ENCODE assay signal across 1 cellular context in the genomic region with DNA sequence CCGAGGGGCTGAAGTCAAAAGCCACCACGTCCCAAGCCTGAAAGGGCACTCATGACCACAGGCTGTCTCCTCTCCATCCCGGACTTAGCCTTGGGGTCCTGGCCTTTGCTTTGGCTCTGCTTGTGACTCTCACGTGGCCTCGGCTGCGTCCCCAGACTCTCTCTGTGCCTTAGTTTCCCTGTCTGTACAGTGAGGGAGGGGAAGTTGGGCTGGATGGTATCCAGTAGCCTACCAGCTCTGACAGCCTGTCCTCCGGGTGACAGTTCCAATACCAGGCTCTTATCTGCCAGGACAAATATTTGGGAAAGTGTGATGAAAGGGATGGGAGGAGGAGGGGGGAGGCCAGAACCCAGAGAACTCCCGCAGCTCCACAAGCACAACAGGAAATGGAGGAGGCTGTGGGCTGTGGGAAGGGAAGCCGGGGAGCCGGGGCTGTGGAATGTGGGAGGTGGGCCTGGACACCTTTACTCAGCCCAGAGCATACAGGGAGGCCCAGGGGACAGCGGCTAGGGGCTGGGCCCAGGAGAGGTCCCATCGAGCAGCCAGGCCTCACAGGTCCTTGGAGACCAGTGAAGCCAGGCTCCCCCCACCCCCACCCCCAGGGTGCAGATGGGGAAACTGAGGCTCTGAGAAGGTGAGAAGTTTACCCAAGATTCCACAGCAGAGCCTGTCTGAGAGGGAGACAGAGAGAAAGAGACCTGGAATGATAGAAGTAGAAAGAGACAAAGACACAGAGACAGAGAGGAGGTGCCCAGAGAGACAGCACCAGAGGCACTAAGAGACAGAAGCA.
TF ChIP-seq lines count a peak whose summit lies in the region.

No MANE protein-coding gene starts in this region.

TF ChIP-seq in A549, 52 proteins besides CTCF, POLR2A, EP300 and RAD21 (continued from another document):
- TF ChIP-seq, protein P1, sequence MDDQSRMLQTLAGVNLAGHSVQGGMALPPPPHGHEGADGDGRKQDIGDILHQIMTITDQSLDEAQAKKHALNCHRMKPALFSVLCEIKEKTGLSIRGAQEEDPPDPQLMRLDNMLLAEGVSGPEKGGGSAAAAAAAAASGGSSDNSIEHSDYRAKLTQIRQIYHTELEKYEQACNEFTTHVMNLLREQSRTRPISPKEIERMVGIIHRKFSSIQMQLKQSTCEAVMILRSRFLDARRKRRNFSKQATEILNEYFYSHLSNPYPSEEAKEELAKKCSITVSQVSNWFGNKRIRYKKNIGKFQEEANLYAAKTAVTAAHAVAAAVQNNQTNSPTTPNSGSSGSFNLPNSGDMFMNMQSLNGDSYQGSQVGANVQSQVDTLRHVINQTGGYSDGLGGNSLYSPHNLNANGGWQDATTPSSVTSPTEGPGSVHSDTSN (IDR thresholded peaks at IDR 0.05): no peak
- TF ChIP-seq TFCP2L1 (CRISPR knock-in tag; IDR thresholded peaks at IDR 0.05) (no peak), SREBF2 (IDR thresholded peaks at IDR 0.05) (no peak), NPAS2 (CRISPR knock-in tag; IDR thresholded peaks at IDR 0.05; ENCODE audit: borderline replicate concordance) (no peak), EHMT2 (IDR thresholded peaks at IDR 0.05; ENCODE audit: low read depth) (no peak), RARB (CRISPR knock-in tag; IDR thresholded peaks at IDR 0.05) (no peak), ZSCAN20 (CRISPR knock-in tag; IDR thresholded peaks at IDR 0.05) (no peak), ESRRA (IDR thresholded peaks at IDR 0.05; ENCODE audit: borderline replicate concordance, low read length) (no peak), FOSL2 (IDR thresholded peaks at IDR 0.05) (no peak), FOSL2 (CRISPR knock-in tag; IDR thresholded peaks at IDR 0.05) (no peak), HOXB5 (CRISPR knock-in tag; IDR thresholded peaks at IDR 0.05) (no peak), REST (IDR thresholded peaks at IDR 0.05) (no peak), GATA3 (IDR thresholded peaks at IDR 0.05; ENCODE audit: borderline replicate concordance) (no peak), BCL3 (IDR thresholded peaks at IDR 0.05) (no peak)
